Comparison of ENCODE assay signal across 22 cellular contexts in genomic region chrX:96703379-96703778, GRCh38.
"Had no signal": no experiment of that assay in that cellular context is flagged by ENCODE, and none has a peak within 500 bp of the region (broad histone marks: within the 10 kb centered on the region; RNA-seq: fewer than 3 reads in every experiment).

No MANE protein-coding gene starts in this region.

- H3K4me3 ChIP-seq: MG63 had no signal

- H3K9ac ChIP-seq: SK-N-SH had no signal

- H3K4me2 ChIP-seq: SK-N-SH had no signal

- DNase-seq: Karpas-422, KG1, MG63, NCI-H1092, NCI-H1105 treated with DMSO at 0.1 percent for 48 hours, NCI-H1417 treated with DMSO at 0.1 percent for 48 hours, NCI-H146, NCI-H1694 treated with DMSO at 0.1 percent for 48 hours, NCI-H1930, NCI-H2081, NCI-H2107, NCI-H2227 treated with DMSO at 0.1 percent for 48 hours, NCI-H446, NCI-H510A, NCI-H524 treated with DMSO at 0.1 percent for 48 hours, NCI-H69, NCI-H774, RPMI8226, SHP77, SK-N-SH had no signal

- H3K27me3 ChIP-seq: MG63 had no signal

- FAIRE-seq: HepG2, RCC 7860 had no signal

- H3K36me3 ChIP-seq: MG63 had no signal

- ATAC-seq: HepG2 had no signal

- H3K9me3 ChIP-seq: MG63, SK-N-SH had no signal
